In genomic region chr3:169535584-169535983, GRCh38 we compare ENCODE assay signal across 27 cellular contexts.
"Had no signal": no experiment of that assay in that cellular context is flagged by ENCODE, and none has a peak within 500 bp of the region (broad histone marks: within the 10 kb centered on the region; RNA-seq: fewer than 3 reads in every experiment).

No MANE protein-coding gene starts in this region.

- H3K27ac Mint-ChIP-seq: naive thymus-derived CD4-positive, alpha-beta T cell; natural killer cell; nephron; neural progenitor cell; stimulated activated memory B cell treated with anti-CD40 and anti-IgM and Interleukin-4, amounts not matched to agents 10 μg/mL and 1 μg/mL and 100 μg/mL, for 72 hours; stimulated activated naive CD8-positive, alpha-beta T cell treated with anti-CD3 and anti-CD28 coated beads, Interleukin-15, amount 100 ng/mL, for 72 hours; type B pancreatic cell had no signal

- H3K36me3 Mint-ChIP-seq: naive thymus-derived CD4-positive, alpha-beta T cell; natural killer cell; neural progenitor cell; stimulated activated memory B cell treated with anti-CD40 and anti-IgM and Interleukin-4, amounts not matched to agents 10 μg/mL and 1 μg/mL and 100 μg/mL, for 72 hours; type B pancreatic cell had no signal

- H3K9me3 ChIP-seq: ovary, psoas muscle, right lobe of liver, sigmoid colon, suprapubic skin, testis, tibial artery, transverse colon, upper lobe of right lung, uterus had no signal

- H3K27me3 ChIP-seq: neural progenitor cell, ovary, right lobe of liver, sigmoid colon, suprapubic skin, testis, tibial artery, transverse colon, upper lobe of right lung, uterus had no signal

- H3K4me1 Mint-ChIP-seq: naive thymus-derived CD4-positive, alpha-beta T cell; natural killer cell; neural progenitor cell; stimulated activated memory B cell treated with anti-CD40 and anti-IgM and Interleukin-4, amounts not matched to agents 10 μg/mL and 1 μg/mL and 100 μg/mL, for 72 hours; stimulated activated naive CD8-positive, alpha-beta T cell treated with anti-CD3 and anti-CD28 coated beads, Interleukin-15, amount 100 ng/mL, for 72 hours had no signal

- H3K36me3 ChIP-seq: neural progenitor cell, ovary, right lobe of liver, sigmoid colon, suprapubic skin, tibial artery, transverse colon, upper lobe of right lung, uterus had no signal

- H3K4me3 ChIP-seq: neural progenitor cell, ovary, psoas muscle, right lobe of liver, sigmoid colon, suprapubic skin, testis, tibial artery, transverse colon, upper lobe of right lung, uterus had no signal

- H3K4me1 ChIP-seq: neural progenitor cell, psoas muscle, right lobe of liver, sigmoid colon, suprapubic skin, tibial artery, transverse colon, upper lobe of right lung, uterus had no signal

- H3K9me3 Mint-ChIP-seq: naive thymus-derived CD4-positive, alpha-beta T cell; natural killer cell; nephron; neural progenitor cell; stimulated activated memory B cell treated with anti-CD40 and anti-IgM and Interleukin-4, amounts not matched to agents 10 μg/mL and 1 μg/mL and 100 μg/mL, for 72 hours; stimulated activated naive CD8-positive, alpha-beta T cell treated with anti-CD3 and anti-CD28 coated beads, Interleukin-15, amount 100 ng/mL, for 72 hours; type B pancreatic cell had no signal

- H3K4me3 Mint-ChIP-seq: naive thymus-derived CD4-positive, alpha-beta T cell; natural killer cell; nephron; neural progenitor cell; stimulated activated memory B cell treated with anti-CD40 and anti-IgM and Interleukin-4, amounts not matched to agents 10 μg/mL and 1 μg/mL and 100 μg/mL, for 72 hours; stimulated activated naive CD8-positive, alpha-beta T cell treated with anti-CD3 and anti-CD28 coated beads, Interleukin-15, amount 100 ng/mL, for 72 hours; type B pancreatic cell had no signal

- FAIRE-seq: small intestine had no signal

- H3K27ac ChIP-seq: neural progenitor cell, ovary, psoas muscle, right lobe of liver, sigmoid colon, suprapubic skin, testis, tibial artery, transverse colon, upper lobe of right lung, uterus had no signal

- DNase-seq: naive thymus-derived CD4-positive, alpha-beta T cell; natural killer cell; occipital lobe; ovary; psoas muscle; right cardiac atrium; right lobe of liver; sigmoid colon; small intestine; stimulated activated CD4-positive, alpha-beta T cell treated with anti-CD3 and anti-CD28 coated beads, Interleukin-15, amount 100 ng/mL, for 24 hours; stimulated activated CD4-positive, alpha-beta T cell treated with anti-CD3 and anti-CD28 coated beads, Interleukin-2, amount 100 ng/mL, for 24 hours; stimulated activated CD4-positive, alpha-beta T cell treated with anti-CD3 and anti-CD28 coated beads, Interleukin-2, amount 100 ng/mL, for 48 hours; stimulated activated CD4-positive, alpha-beta T cell treated with anti-CD3 and anti-CD28 coated beads, Interleukin-4, amount 100 ng/mL, for 24 hours; stimulated activated naive CD4-positive, alpha-beta T cell; stimulated activated naive CD8-positive, alpha-beta T cell treated with anti-CD3 and anti-CD28 coated beads, Interleukin-15, amount 100 ng/mL, for 72 hours; stimulated activated naive CD8-positive, alpha-beta T cell treated with anti-CD3 and anti-CD28 coated beads, Interleukin-15, Interleukin-2, amounts not matched to agents 100 U/mL and 50 U/mL, for 24 hours; substantia nigra; testis; tibial artery; transverse colon; upper lobe of right lung; uterus had no signal

- ATAC-seq: naive thymus-derived CD4-positive, alpha-beta T cell; natural killer cell; psoas muscle; right cardiac atrium; right lobe of liver; stimulated activated memory B cell treated with anti-CD40 and anti-IgM and Interleukin-4, amounts not matched to agents 10 μg/mL and 1 μg/mL and 100 μg/mL, for 72 hours; stimulated activated naive CD8-positive, alpha-beta T cell treated with anti-CD3 and anti-CD28 coated beads, Interleukin-15, Interleukin-2, amounts not matched to agents 100 U/mL and 50 U/mL, for 24 hours; upper lobe of right lung had no signal
